Comparison of ENCODE assay signal across 8 cellular contexts in the genomic region with DNA sequence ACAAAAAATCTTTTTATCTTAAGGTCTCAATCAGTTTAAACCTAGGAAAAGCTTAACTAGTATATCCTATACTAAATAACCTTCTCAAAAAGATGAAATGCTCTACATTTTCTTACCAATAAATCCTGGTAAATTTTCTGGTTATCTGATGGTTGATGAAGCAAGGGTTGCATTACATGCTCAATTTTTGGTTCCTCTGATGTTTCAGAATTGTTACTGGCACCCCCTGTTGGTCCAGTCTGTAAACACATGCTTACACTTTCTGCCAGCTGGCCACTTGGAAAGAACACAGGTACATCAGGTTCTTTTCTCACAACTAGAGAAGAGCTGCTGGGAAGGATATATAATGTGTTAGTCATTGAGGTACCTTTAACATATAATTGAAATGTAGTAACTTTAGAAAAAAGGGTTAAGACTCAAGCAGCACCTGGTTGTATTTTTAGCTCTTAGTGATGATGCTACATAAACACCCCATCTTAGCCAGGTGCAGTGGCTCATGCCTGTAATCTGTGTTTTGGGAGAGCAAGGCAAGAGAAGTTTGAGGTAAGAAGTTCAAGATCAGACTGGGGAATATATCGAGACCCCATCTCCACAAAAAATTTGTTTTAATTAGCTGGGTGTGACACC. TPM values are rescaled to one million over a fixed set of nuclear protein-coding genes. Genes with fewer than 3 reads are reported as not detected.
A peak's percentile ranks its signal among the peaks of the same experiment; 100 is the strongest.
DNase-seq lines count a peak whose midpoint lies in the region; ATAC-seq, FAIRE-seq and TF ChIP-seq lines count a peak whose summit lies in the region.

No MANE protein-coding gene starts in this region.

- H3K36me3 Mint-ChIP-seq in activated T-cell treated with anti-CD3 and anti-CD28 coated beads, Interleukin-2, amount 50 U/mL, for 72 hours (ENCODE audit: insufficient read depth in 2 of 2), result peaks cover 8 to 21% of the 10 kb centered on the region in 2 donors

- no peak overlapping the region for H3K4me3 Mint-ChIP-seq in activated T-cell treated with anti-CD3 and anti-CD28 coated beads, Interleukin-2, amount 50 U/mL, for 72 hours

- DNase-seq in D721Med (ENCODE audit: insufficient read length, low spot score) (no peak), NCI-H345 (lab: John Stamatoyannopoulos, UW) (peak; percentile 16), glomerular endothelial cell (ENCODE audit: extremely low read depth, low read depth, low spot score) (peak; percentile 45)
- peak; percentile 31 to 37 for DNase-seq in activated T-cell treated with anti-CD3 and anti-CD28 coated beads, Interleukin-2, amount 50 U/mL, for 72 hours
- DNase-seq in stimulated activated CD4-positive, alpha-beta T cell treated with anti-CD3 and anti-CD28 coated beads, Interleukin-12 subunit alpha, Interleukin-12 subunit beta, amount 100 ng/mL, for 4 hours, result peak; percentile 7

- peak; percentile 57 for ATAC-seq in GM21619 (IDR thresholded peaks at IDR 0.05; ENCODE audit: unreplicated experiment)
- ATAC-seq in activated T-cell treated with anti-CD3 and anti-CD28 coated beads, Interleukin-2, amount 50 U/mL, for 72 hours (replicated peaks in 1 of 2), result no peak
- no peak for ATAC-seq in GM21723 (IDR thresholded peaks at IDR 0.05; ENCODE audit: unreplicated experiment)
- no peak for ATAC-seq in HG02678 (IDR thresholded peaks at IDR 0.05; ENCODE audit: unreplicated experiment)

- TF ChIP-seq CTCF in D721Med (IDR thresholded peaks at IDR 0.05; ENCODE audit: insufficient read depth, missing control alignments), result peak; percentile 55

- no peak for FAIRE-seq in D721Med (lab: Jason Lieb, UNC)

- no peaks in the 10 kb centered on the region for H3K4me1 Mint-ChIP-seq in activated T-cell treated with anti-CD3 and anti-CD28 coated beads, Interleukin-2, amount 50 U/mL, for 72 hours (ENCODE audit: low read depth)

- no peak overlapping the region for H3K27ac Mint-ChIP-seq in activated T-cell treated with anti-CD3 and anti-CD28 coated beads, Interleukin-2, amount 50 U/mL, for 72 hours

- no peaks in the 10 kb centered on the region for H3K27me3 Mint-ChIP-seq in activated T-cell treated with anti-CD3 and anti-CD28 coated beads, Interleukin-2, amount 50 U/mL, for 72 hours (ENCODE audit: low read depth)

- H3K9me3 Mint-ChIP-seq in activated T-cell treated with anti-CD3 and anti-CD28 coated beads, Interleukin-2, amount 50 U/mL, for 72 hours, result no peaks in the 10 kb centered on the region

RNA-seq across cellular contexts. Expression of a gene that starts 30.9 kb away (rescaled TPM):
- total RNA-seq in activated T-cell treated with anti-CD3 and anti-CD28 coated beads, Interleukin-2, amount 50 U/mL, for 72 hours, result under 1 TPM; 0.17 to 0.30 TPM
- 20.4 and 23.2 TPM in 2 replicates for total RNA-seq in glomerular endothelial cell

RNA-seq across cellular contexts. Expression of a gene that starts 51.0 kb away (rescaled TPM):
- total RNA-seq in activated T-cell treated with anti-CD3 and anti-CD28 coated beads, Interleukin-2, amount 50 U/mL, for 72 hours, result 10 to 100 TPM; 26.8 to 32.2 TPM
- 3.8 and 7.8 TPM in 2 replicates for total RNA-seq in glomerular endothelial cell

Comparison
In these comparisons a context has a peak if more than half of its experiments do, and no peak if none do; other contexts are left out.
1. RNA of a gene that starts 30.9 kb away (total RNA-seq): 20.4 to 23.2 TPM in glomerular endothelial cell; 0.17 to 0.30 TPM in activated T-cell treated with anti-CD3 and anti-CD28 coated beads, Interleukin-2, amount 50 U/mL, for 72 hours; every median in the first group is over 10 times any median in the second.